In genomic region chr2:30847841-30848240, GRCh38 we compare ENCODE assay signal across 23 cellular contexts. TPM values are rescaled to one million over a fixed set of nuclear protein-coding genes. Genes with fewer than 3 reads are reported as not detected.
DNase-seq lines count a peak whose midpoint lies in the region; ATAC-seq and TF ChIP-seq lines count a peak whose summit lies in the region.
"Had no signal": no experiment of that assay in that cellular context is flagged by ENCODE, and none has a peak within 500 bp of the region (broad histone marks: within the 10 kb centered on the region; RNA-seq: fewer than 3 reads in every experiment).

No MANE protein-coding gene starts in this region.

- H3K36me3 Mint-ChIP-seq in natural killer cell treated with Interleukin-12 subunit alpha and Interleukin-12 subunit beta and Interleukin-15 and Interleukin-18, amount 100 ng/mL, for 72 hours, result peaks cover 5% of the 10 kb centered on the region
- H3K36me3 Mint-ChIP-seq: CD8-positive, alpha-beta T cell had no signal

- DNase-seq in SIG-M5 treated with dmso at 0.1 percent for 504 hours (lab: John Stamatoyannopoulos, UW; ENCODE audit: unreplicated experiment), result peak; percentile 0
- no peak for DNase-seq in SIG-M5 (lab: John Stamatoyannopoulos, UW)
- DNase-seq in PC-3, result peak; percentile 53
- peak; percentile 4 for DNase-seq in kidney tubule cell (ENCODE audit: low spot score)
- no peak for DNase-seq in natural killer cell treated with Interleukin-12 subunit alpha and Interleukin-12 subunit beta and Interleukin-15 and Interleukin-18, amount 100 ng/mL, for 72 hours (ENCODE audit: low spot score)
- DNase-seq: AML-193; Caco-2; CD4-positive, alpha-beta T cell; CD8-positive, alpha-beta T cell; DMS 273 treated with DMSO at 0.1 percent for 48 hours; DMS153; DMS53; DMS79; DND-41; GF-D8 had no signal

- no peaks in the 10 kb centered on the region for H3F3A ChIP-seq in PC-3 (ENCODE audit: low read length, unreplicated experiment)

- peaks cover 2% of the 10 kb centered on the region for H3K9me3 Mint-ChIP-seq in natural killer cell treated with Interleukin-12 subunit alpha and Interleukin-12 subunit beta and Interleukin-15 and Interleukin-18, amount 100 ng/mL, for 72 hours

- H3K9ac ChIP-seq in PC-3 (ENCODE audit: low read length), result peak overlapping the region; percentile 51
- H3K9ac ChIP-seq: BLaER1 treated with 17β-estradiol and CSF1 and Interleukin-3, amounts not matched to agents 10 nM and 100 nM had no signal

- H4K20me1 ChIP-seq in PC-3 (ENCODE audit: low read length), result no peaks in the 10 kb centered on the region
- H4K20me1 ChIP-seq: BLaER1 treated with 17β-estradiol and CSF1 and Interleukin-3, amounts not matched to agents 10 nM and 100 nM had no signal

- H3K4me2 ChIP-seq in PC-3 (ENCODE audit: low read length), result peak overlapping the region; percentile 51
- H3K4me2 ChIP-seq: A549; BLaER1 treated with 17β-estradiol and CSF1 and Interleukin-3, amounts not matched to agents 10 nM and 100 nM had no signal

- H3K4me1 ChIP-seq in PC-3 (ENCODE audit: insufficient read depth, low read length), result peaks cover 13% of the 10 kb centered on the region
- H3K4me1 ChIP-seq: A549; BLaER1 treated with 17β-estradiol and CSF1 and Interleukin-3, amounts not matched to agents 10 nM and 100 nM; Caco-2 had no signal

- H3K27me3 ChIP-seq in PC-3 (ENCODE audit: low read length), result no peaks in the 10 kb centered on the region
- H3K27me3 ChIP-seq: BLaER1 treated with 17β-estradiol and CSF1 and Interleukin-3, amounts not matched to agents 10 nM and 100 nM had no signal

- no peaks in the 10 kb centered on the region for H3K9me3 ChIP-seq in PC-3 (ENCODE audit: low read length)
- H3K9me3 ChIP-seq: Caco-2 had no signal

- H3K36me3 ChIP-seq in PC-3 (ENCODE audit: low read depth, low read length), result no peaks in the 10 kb centered on the region
- H3K36me3 ChIP-seq: BLaER1 treated with 17β-estradiol and CSF1 and Interleukin-3, amounts not matched to agents 10 nM and 100 nM had no signal

- peak overlapping the region; percentile 90 for H3K27ac ChIP-seq in PC-3 (ENCODE audit: low read length)
- H3K27ac ChIP-seq: 22Rv1; A549; BLaER1 treated with 17β-estradiol and CSF1 and Interleukin-3, amounts not matched to agents 10 nM and 100 nM; C4-2B had no signal

- H3K9me2 ChIP-seq in PC-3 (replicated peaks; ENCODE audit: low read length), result no peaks in the 10 kb centered on the region

- peaks cover 32 to 35% of the 10 kb centered on the region in 2 donors for H3K27me3 Mint-ChIP-seq in natural killer cell treated with Interleukin-12 subunit alpha and Interleukin-12 subunit beta and Interleukin-15 and Interleukin-18, amount 100 ng/mL, for 72 hours

- H3K4me3 Mint-ChIP-seq in natural killer cell treated with Interleukin-12 subunit alpha and Interleukin-12 subunit beta and Interleukin-15 and Interleukin-18, amount 100 ng/mL, for 72 hours, result no peak overlapping the region
- H3K4me3 Mint-ChIP-seq: B cell; CD4-positive, alpha-beta T cell; CD8-positive, alpha-beta T cell had no signal

- intact Hi-C loops in PC-3 (cut with micrococcal nuclease), result no loop called here

- CTCF ChIA-PET in PC-3 (lab: Charles Lee), result no interaction called here

- no peak overlapping the region for H2AFZ ChIP-seq in PC-3 (ENCODE audit: low read length)

- peak overlapping the region; percentile 18 for H3K4me3 ChIP-seq in PC-3 (ENCODE audit: low read length)
- H3K4me3 ChIP-seq: A549; BLaER1 treated with 17β-estradiol and CSF1 and Interleukin-3, amounts not matched to agents 10 nM and 100 nM had no signal

- H3K4me1 Mint-ChIP-seq in natural killer cell treated with Interleukin-12 subunit alpha and Interleukin-12 subunit beta and Interleukin-15 and Interleukin-18, amount 100 ng/mL, for 72 hours (ENCODE audit: low read depth in 2 of 2), result no peaks in the 10 kb centered on the region
- H3K4me1 Mint-ChIP-seq: B cell had no signal

- no peak for TF ChIP-seq CTCF in PC-3 (conservative IDR thresholded peaks at IDR 0.05; ENCODE audit: low read depth, low read length)

- POLR2A ChIA-PET in PC-3 (lab: Charles Lee; ENCODE audit: unreplicated experiment), result no interaction called here

- ATAC-seq in PC-3, result no peak
- ATAC-seq in natural killer cell treated with Interleukin-12 subunit alpha and Interleukin-12 subunit beta and Interleukin-15 and Interleukin-18, amount 100 ng/mL, for 72 hours, result no peak
- ATAC-seq in HG03095 (IDR thresholded peaks at IDR 0.05; ENCODE audit: unreplicated experiment), result no peak
- ATAC-seq: A549; CD8-positive, alpha-beta T cell had no signal

- no peaks in the 10 kb centered on the region for H3K79me2 ChIP-seq in PC-3 (ENCODE audit: low read length)

- no peak overlapping the region for H3K27ac Mint-ChIP-seq in natural killer cell treated with Interleukin-12 subunit alpha and Interleukin-12 subunit beta and Interleukin-15 and Interleukin-18, amount 100 ng/mL, for 72 hours
- H3K27ac Mint-ChIP-seq: B cell; CD4-positive, alpha-beta T cell; CD8-positive, alpha-beta T cell had no signal

- BruUV-seq in PC-3 (replicated peaks; lab: Mats Ljungman, UMichigan), result no TSS peak

RNA-seq across cellular contexts. Expression of gene CAPN13, which starts 40.6 kb away (rescaled TPM):
- total RNA-seq in PC-3 (2014; rRNA removed), result 0.44 and 1.9 TPM in 2 replicates
- not detected for total RNA-seq in natural killer cell treated with Interleukin-12 subunit alpha and Interleukin-12 subunit beta and Interleukin-15 and Interleukin-18, amount 100 ng/mL, for 72 hours
- total RNA-seq: A172; B cell; CD4-positive, alpha-beta T cell; CD8-positive, alpha-beta T cell; Daoy had no signal

Comparison
In these comparisons a context has a peak if more than half of its experiments do, and no peak if none do; other contexts are left out.
1. DNase-seq: peak in SIG-M5 treated with dmso at 0.1 percent for 504 hours (single experiment), PC-3 (single experiment) and kidney tubule cell (single experiment); none in SIG-M5 (single experiment) and natural killer cell treated with Interleukin-12 subunit alpha and Interleukin-12 subunit beta and Interleukin-15 and Interleukin-18, amount 100 ng/mL, for 72 hours (single experiment).